Comparison of ENCODE assay signal across 9 cellular contexts in genomic region chr13:99218969-99219368, GRCh38. TPM values are rescaled to one million over a fixed set of nuclear protein-coding genes. Genes with fewer than 3 reads are reported as not detected.
DNase-seq lines count a peak whose midpoint lies in the region; ATAC-seq and TF ChIP-seq lines count a peak whose summit lies in the region.
"Had no signal": no experiment of that assay in that cellular context is flagged by ENCODE, and none has a peak within 500 bp of the region (broad histone marks: within the 10 kb centered on the region; RNA-seq: fewer than 3 reads in every experiment).

No MANE protein-coding gene starts in this region.

- no peaks in the 10 kb centered on the region for H3K4me1 ChIP-seq in GM23248 (ENCODE audit: insufficient read depth)
- peaks cover 0 to 35% (median 19%) of the 10 kb centered on the region in 4 donors for H3K4me1 ChIP-seq in tibial nerve

- H3K36me3 ChIP-seq in GM23248 (ENCODE audit: low read depth) (0 out of 2 replicates have a peak, but pooled peaks cover 6% of the 10 kb centered on the region), tibial nerve (peaks cover 0 to 5% (median 3%) of the 10 kb centered on the region in 3 donors)
- H3K36me3 ChIP-seq: ovary had no signal

- peaks cover 89% of the 10 kb centered on the region for H3K4me1 Mint-ChIP-seq in activated T-cell treated with anti-CD3 and anti-CD28 coated beads, Interleukin-2, amount 50 U/mL, for 4 hours (ENCODE audit: low read depth)
- peaks cover 57% of the 10 kb centered on the region for H3K4me1 Mint-ChIP-seq in nephron progenitor cell

- no peaks in the 10 kb centered on the region for H3K9me2 ChIP-seq in GM23248 (ENCODE audit: insufficient read depth)

- H3K27ac ChIP-seq in GM23248 (no peak overlapping the region), tibial nerve (no peak overlapping the region)
- H3K27ac ChIP-seq: ovary had no signal

- WGBS in GM23248 (ENCODE audit: low coverage in 1 of 2, low lambda C conversion rate in 2 of 2, missing lambda C conversion rate in 2 of 2), 2 experiments = 96 to 98% methylated on average over 2 of the region's 2 CpGs
- 84 to 97% methylated on average over 2 of the region's 2 CpGs for WGBS in tibial nerve, 2 donors

- no peak overlapping the region for H3K4me2 ChIP-seq in GM23248 (ENCODE audit: unreplicated experiment)

- peak; percentile 44 for DNase-seq in activated T-cell treated with anti-CD3 and anti-CD28 coated beads, Interleukin-2, amount 50 U/mL, for 4 hours
- DNase-seq in nephron progenitor cell (no peak), GM23248 (no peak), tibial nerve (ENCODE audit: low spot score in 2 of 2) (no peak), middle frontal gyrus (ENCODE audit: extremely low spot score, low spot score) (no peak)

- ATAC-seq in GM18867 (IDR thresholded peaks at IDR 0.05; ENCODE audit: unreplicated experiment) (peak; percentile 71), HG03378 (IDR thresholded peaks at IDR 0.05; ENCODE audit: unreplicated experiment) (peak; percentile 75), HG03095 (IDR thresholded peaks at IDR 0.05; ENCODE audit: unreplicated experiment) (no peak)
- peak; percentile 71 to 73 for ATAC-seq in activated T-cell treated with anti-CD3 and anti-CD28 coated beads, Interleukin-2, amount 50 U/mL, for 4 hours

- H3F3A ChIP-seq in GM23248 (ENCODE audit: insufficient read depth) = no peaks in the 10 kb centered on the region

- H2AFZ ChIP-seq in GM23248 = no peak overlapping the region

- peaks cover 4% of the 10 kb centered on the region for H3K9me3 Mint-ChIP-seq in activated T-cell treated with anti-CD3 and anti-CD28 coated beads, Interleukin-2, amount 50 U/mL, for 4 hours
- peaks cover 23% of the 10 kb centered on the region for H3K9me3 Mint-ChIP-seq in nephron progenitor cell

- peaks cover 16% of the 10 kb centered on the region for H3K36me3 Mint-ChIP-seq in activated T-cell treated with anti-CD3 and anti-CD28 coated beads, Interleukin-2, amount 50 U/mL, for 4 hours (ENCODE audit: insufficient read depth)
- peaks cover 49% of the 10 kb centered on the region for H3K36me3 Mint-ChIP-seq in nephron progenitor cell (ENCODE audit: low read depth)

- peaks cover 99% of the 10 kb centered on the region for H3K79me2 ChIP-seq in GM23248 (ENCODE audit: insufficient read depth)

- 0 out of 2 replicates have a peak, but pooled peaks cover 10% of the 10 kb centered on the region for H4K20me1 ChIP-seq in GM23248 (ENCODE audit: insufficient read depth)

- peak overlapping the region; percentile 93 for H3K27ac Mint-ChIP-seq in nephron progenitor cell

- no peak for TF ChIP-seq CTCF in nephron progenitor cell (IDR thresholded peaks at IDR 0.05)
- no peak for TF ChIP-seq CTCF in tibial nerve (IDR thresholded peaks at IDR 0.05)

- H3K9me3 ChIP-seq in GM23248 (ENCODE audit: low read depth) (no peaks in the 10 kb centered on the region), tibial nerve (no peaks in the 10 kb centered on the region)
- H3K9me3 ChIP-seq: ovary had no signal

- TF ChIP-seq EP300 in tibial nerve (IDR thresholded peaks at IDR 0.05) = no peak

- peak overlapping the region; percentile 71 for H3K4me3 Mint-ChIP-seq in activated T-cell treated with anti-CD3 and anti-CD28 coated beads, Interleukin-2, amount 50 U/mL, for 4 hours
- no peak overlapping the region for H3K4me3 Mint-ChIP-seq in nephron progenitor cell

- no peak for TF ChIP-seq POLR2A in tibial nerve (IDR thresholded peaks at IDR 0.05)

- H3K27me3 Mint-ChIP-seq in activated T-cell treated with anti-CD3 and anti-CD28 coated beads, Interleukin-2, amount 50 U/mL, for 4 hours (ENCODE audit: low read depth) = no peaks in the 10 kb centered on the region
- no peaks in the 10 kb centered on the region for H3K27me3 Mint-ChIP-seq in nephron progenitor cell (ENCODE audit: low read depth, poor library complexity)

- no peak overlapping the region for H3K9ac ChIP-seq in GM23248

- no peak overlapping the region for H3K4me3 ChIP-seq in GM23248
- H3K4me3 ChIP-seq in tibial nerve = no peak overlapping the region
- H3K4me3 ChIP-seq: ovary had no signal

- in situ Hi-C loops in GM23248 (cut with MboI) = no loop called here

- no peaks in the 10 kb centered on the region for H3K27me3 ChIP-seq in GM23248 (replicated peaks; ENCODE audit: insufficient read depth)
- H3K27me3 ChIP-seq in tibial nerve = no peaks in the 10 kb centered on the region
- H3K27me3 ChIP-seq: ovary had no signal

RNA-seq across cellular contexts. Expression of gene UBAC2, which starts 18.3 kb away (rescaled TPM):
- total RNA-seq in activated T-cell treated with anti-CD3 and anti-CD28 coated beads, Interleukin-2, amount 50 U/mL, for 4 hours = 10 to 100 TPM; 48.5 to 50.4 (median 49.1) TPM
- total RNA-seq in GM23248 (2014; rRNA removed; shearing (Covaris generic)) = 44.8 and 66.1 TPM in 2 replicates
- 95.9 and 96.5 TPM in 2 replicates for polyA plus RNA-seq in GM23248 (2016; fragmentation: Nextera tagmentation; extraction: Ambion mirVana)
- total RNA-seq in tibial nerve = 10 to 100 TPM; 43.5 to 59.6 (median 52.0) TPM

RNA-seq across cellular contexts. Expression of gene GPR18, which starts 39.2 kb away (rescaled TPM):
- 1 to 10 TPM; 3.3 to 4.0 (median 3.9) TPM for total RNA-seq in activated T-cell treated with anti-CD3 and anti-CD28 coated beads, Interleukin-2, amount 50 U/mL, for 4 hours
- not detected in 2 replicates for total RNA-seq in GM23248 (2014; rRNA removed; shearing (Covaris generic))
- polyA plus RNA-seq in GM23248 (2016; fragmentation: Nextera tagmentation; extraction: Ambion mirVana) = 0.22 and 0.46 TPM in 2 replicates
- total RNA-seq in tibial nerve = not detected
